15 cellular contexts compared by ENCODE assay signal in the genomic region with DNA sequence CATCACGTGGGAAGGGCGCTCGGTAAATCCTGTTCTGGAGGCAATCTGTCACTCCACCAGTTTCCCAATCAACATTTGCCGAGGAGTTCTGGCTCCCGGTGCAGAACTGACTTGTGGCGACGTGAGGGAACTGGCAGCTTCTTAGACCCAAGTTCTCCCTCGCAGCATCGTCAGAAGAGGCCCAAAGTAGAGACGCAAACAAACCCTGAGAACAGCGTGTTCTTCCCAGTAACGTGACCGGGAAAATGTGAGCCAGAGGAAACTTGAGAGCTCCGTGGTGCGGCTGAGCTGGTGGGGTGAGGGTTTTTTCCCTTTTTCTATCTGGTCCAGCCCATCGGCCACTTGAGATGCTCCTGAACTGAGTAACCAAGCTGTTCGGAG.
DNase-seq lines count a peak whose midpoint lies in the region; ATAC-seq and TF ChIP-seq lines count a peak whose summit lies in the region.
"Had no signal": no experiment of that assay in that cellular context is flagged by ENCODE, and none has a peak within 500 bp of the region (broad histone marks: within the 10 kb centered on the region; RNA-seq: fewer than 3 reads in every experiment).

No MANE protein-coding gene starts in this region.

- peaks cover 49% of the 10 kb centered on the region for H3K4me1 Mint-ChIP-seq in neural crest cell

- H3K27me3 ChIP-seq in esophagus squamous epithelium, result no peaks in the 10 kb centered on the region
- H3K27me3 ChIP-seq in tibial nerve, result no peaks in the 10 kb centered on the region

- ATAC-seq in HG02642 (IDR thresholded peaks at IDR 0.05; ENCODE audit: poor library complexity, unreplicated experiment) (no peak), HG03196 (IDR thresholded peaks at IDR 0.05; ENCODE audit: unreplicated experiment) (no peak), GM18498 (IDR thresholded peaks at IDR 0.05; ENCODE audit: unreplicated experiment) (no peak)
- ATAC-seq: activated CD8-positive, alpha-beta T cell treated with anti-CD3 and anti-CD28 coated beads for 36 hours had no signal

- peak in 1 of 2 donors; percentile 80 for TF ChIP-seq EP300 in tibial nerve (IDR thresholded peaks at IDR 0.05)

- H3K9me3 Mint-ChIP-seq in neural crest cell, result no peaks in the 10 kb centered on the region

- DNase-seq in esophagus squamous epithelium (lab: John Stamatoyannopoulos, UW) (no peak), neural crest cell (ENCODE audit: low read depth, low spot score) (no peak), tibial nerve (ENCODE audit: low spot score in 2 of 2) (peak; percentile 38 to 54), cerebellar cortex (ENCODE audit: low spot score) (no peak)
- DNase-seq: activated CD8-positive, alpha-beta T cell treated with anti-CD3 and anti-CD28 coated beads for 36 hours; activated naive CD8-positive, alpha-beta T cell treated with anti-CD3 and anti-CD28 coated beads, Interleukin-2, amount 10 ng/mL, durations not matched to agents 7 days and 5 days; CD8-positive, alpha-beta memory T cell; GOT3; naive B cell; NCI-H1694; T-helper 2 cell had no signal

- H3K4me3 ChIP-seq in esophagus squamous epithelium, result peak overlapping the region; percentile 15 to 51 (median 34)
- H3K4me3 ChIP-seq in tibial nerve, result peak overlapping the region in 1 of 4 donors; percentile 14

- no peak overlapping the region for H3K4me3 Mint-ChIP-seq in neural crest cell
- H3K4me3 Mint-ChIP-seq: activated CD8-positive, alpha-beta T cell treated with anti-CD3 and anti-CD28 coated beads for 36 hours; activated naive CD8-positive, alpha-beta T cell treated with anti-CD3 and anti-CD28 coated beads, Interleukin-2, amount 10 ng/mL, durations not matched to agents 7 days and 5 days; CD8-positive, alpha-beta memory T cell had no signal

- peak overlapping the region; percentile 88 for H3K27ac ChIP-seq in VCaP
- peak overlapping the region; percentile 87 to 92 (median 89) for H3K27ac ChIP-seq in esophagus squamous epithelium
- H3K27ac ChIP-seq in tibial nerve, result peak overlapping the region; percentile 52 to 84 (median 70)

- intact Hi-C loops in esophagus squamous epithelium (cut with DNase I), result no loop called here

- H3K27ac Mint-ChIP-seq in neural crest cell (ENCODE audit: unreplicated experiment), result peak overlapping the region; percentile 76
- H3K27ac Mint-ChIP-seq: activated CD8-positive, alpha-beta T cell treated with anti-CD3 and anti-CD28 coated beads for 36 hours; activated naive CD8-positive, alpha-beta T cell treated with anti-CD3 and anti-CD28 coated beads, Interleukin-2, amount 10 ng/mL, durations not matched to agents 7 days and 5 days had no signal

- H3K36me3 ChIP-seq in esophagus squamous epithelium, result no peaks in the 10 kb centered on the region
- peaks cover 0 to 7% (median 0%) of the 10 kb centered on the region in 3 donors for H3K36me3 ChIP-seq in tibial nerve

- peaks cover 5% of the 10 kb centered on the region for H3K36me3 Mint-ChIP-seq in neural crest cell (ENCODE audit: low read depth)
- H3K36me3 Mint-ChIP-seq: naive B cell had no signal

- peak in 1 of 4 donors; percentile 7 for TF ChIP-seq POLR2A in esophagus squamous epithelium (IDR thresholded peaks at IDR 0.05)
- TF ChIP-seq POLR2A in tibial nerve (IDR thresholded peaks at IDR 0.05), result peak in 1 of 2 donors; percentile 29

- 29 to 67% methylated on average over 9 to 12 of the region's 17 CpGs for WGBS in esophagus squamous epithelium, 2 donors
- 73 to 77% methylated on average over 17 of the region's 17 CpGs for WGBS in tibial nerve, 2 donors

- no peaks in the 10 kb centered on the region for H3K27me3 Mint-ChIP-seq in neural crest cell (ENCODE audit: low read depth)
- H3K27me3 Mint-ChIP-seq: activated CD8-positive, alpha-beta T cell treated with anti-CD3 and anti-CD28 coated beads for 36 hours; activated naive CD8-positive, alpha-beta T cell treated with anti-CD3 and anti-CD28 coated beads, Interleukin-2, amount 10 ng/mL, durations not matched to agents 7 days and 5 days; CD8-positive, alpha-beta memory T cell; naive B cell had no signal

- TF ChIP-seq CTCF in VCaP (conservative IDR thresholded peaks at IDR 0.05), result no peak; the same call in 1 of the 2 replicates
- TF ChIP-seq CTCF in esophagus squamous epithelium (IDR thresholded peaks at IDR 0.05), result peak in 1 of 6 experiments; percentile 13
- TF ChIP-seq CTCF in neural crest cell (conservative IDR thresholded peaks at IDR 0.05), result no peak
- no peak for TF ChIP-seq CTCF in tibial nerve (IDR thresholded peaks at IDR 0.05)

- H3K9me3 ChIP-seq in esophagus squamous epithelium (no peaks in the 10 kb centered on the region), tibial nerve (peaks cover 0 to 3% (median 0%) of the 10 kb centered on the region in 4 donors)

- H3K4me1 ChIP-seq in esophagus squamous epithelium, result peaks cover 14 to 53% (median 24%) of the 10 kb centered on the region in 3 donors
- H3K4me1 ChIP-seq in tibial nerve, result peaks cover 0 to 36% (median 14%) of the 10 kb centered on the region in 4 donors

Comparison
In these comparisons a context has a peak if more than half of its experiments do, and no peak if none do; other contexts are left out.
1. DNase-seq: peak in tibial nerve (2 of 2); none in esophagus squamous epithelium (single experiment), neural crest cell (single experiment) and cerebellar cortex (single experiment).
2. Peak in every context shown above with its lines, with median percentiles within 50 percentile points of each other: H3K27ac ChIP-seq.